ENCODE assay signal across 10 cellular contexts in genomic region chr10:113094114-113094486, GRCh38.
DNase-seq lines count a peak whose midpoint lies in the region; ATAC-seq, FAIRE-seq and TF ChIP-seq lines count a peak whose summit lies in the region.
"Had no signal": no experiment of that assay in that cellular context is flagged by ENCODE, and none has a peak within 500 bp of the region (broad histone marks: within the 10 kb centered on the region; RNA-seq: fewer than 3 reads in every experiment).

No MANE protein-coding gene starts in this region.

- H3K79me2 ChIP-seq in HepG2 (ENCODE audit: insufficient read depth, low read length) = peaks cover 11% of the 10 kb centered on the region

- in situ Hi-C loops in HepG2 (cut with HindIII; ENCODE audit: extremely low pct_ligation_motif_present, low pct_unique_long_range_greater_than_20kb) = no loop called here

- TF ChIP-seq RAD21 in HepG2 (CRISPR knock-in tag; IDR thresholded peaks at IDR 0.05) = no peak

- H3K4me1 ChIP-seq in RWPE2 (ENCODE audit: insufficient read depth, poor library complexity, severe bottlenecking) (peaks cover 40% of the 10 kb centered on the region), HepG2 (ENCODE audit: insufficient read depth, low read length) (peaks cover 37% of the 10 kb centered on the region), ovary (ENCODE audit: insufficient read depth) (peaks cover 4% of the 10 kb centered on the region)

- H3K9ac ChIP-seq in HepG2 (ENCODE audit: insufficient read depth, low read depth, low read length) = no peak overlapping the region

- TF ChIP-seq POLR2A in HepG2 (IDR thresholded peaks at IDR 0.05; ENCODE audit: insufficient read depth in 1 of 2, low read depth in 2 of 2, low read length in 2 of 2) (no peak), ovary (IDR thresholded peaks at IDR 0.05) (no peak)

- CTCF ChIA-PET in HepG2 (lab: Yijun Ruan, JAX; ENCODE audit: low intra/inter-chr PET ratio, low total read pairs) = no interaction called here

- H3K9me3 ChIP-seq in RWPE2 (ENCODE audit: severe bottlenecking) (no peaks in the 10 kb centered on the region), HepG2 (ENCODE audit: low read length) (no peaks in the 10 kb centered on the region), ovary (no peaks in the 10 kb centered on the region)

- H4K20me1 ChIP-seq in HepG2 (ENCODE audit: insufficient read depth, low read length) = peaks cover 17% of the 10 kb centered on the region

- peak; percentile 73 for ATAC-seq in HG02759 (IDR thresholded peaks at IDR 0.05; ENCODE audit: unreplicated experiment)
- peak; percentile 44 for ATAC-seq in RWPE2 (ENCODE audit: low read depth)
- no peak for ATAC-seq in HepG2

- peak overlapping the region; percentile 26; the same call in 1 of the 2 replicates for H3K4me2 ChIP-seq in HepG2 (ENCODE audit: low read depth, low read length)

- H2AFZ ChIP-seq in HepG2 (ENCODE audit: low read length) = no peak overlapping the region

- no TSS peak for BruUV-seq in HepG2 (replicated peaks; lab: Mats Ljungman, UMichigan)

- H3K27me3 ChIP-seq in GM06990 (replicated peaks; ENCODE audit: control insufficient read depth, insufficient read depth, low read length) (no peaks in the 10 kb centered on the region), RWPE2 (ENCODE audit: insufficient read depth, poor library complexity, severe bottlenecking) (no peaks in the 10 kb centered on the region), HepG2 (ENCODE audit: control insufficient read depth in 1 of 2, insufficient read depth in 2 of 2, low read length in 2 of 2) (no peaks in the 10 kb centered on the region), ovary (no peaks in the 10 kb centered on the region)

- TF ChIP-seq CTCF in GM06990 (IDR thresholded peaks at IDR 0.05; ENCODE audit: insufficient read depth, low read length, poor library complexity, severe bottlenecking) (no peak), RWPE2 (IDR thresholded peaks at IDR 0.05; ENCODE audit: poor library complexity, severe bottlenecking) (no peak), HepG2 (CRISPR knock-in tag; IDR thresholded peaks at IDR 0.05) (no peak), ovary (IDR thresholded peaks at IDR 0.05) (no peak)

- TF ChIP-seq EP300 in HepG2 (IDR thresholded peaks at IDR 0.05; ENCODE audit: low read depth in 2 of 2, low read length in 2 of 2) (no peak), HepG2 (CRISPR knock-in tag; IDR thresholded peaks at IDR 0.05; ENCODE audit: borderline replicate concordance) (no peak), ovary (IDR thresholded peaks at IDR 0.05) (no peak)

- H3K36me3 ChIP-seq in GM06990 (ENCODE audit: control insufficient read depth, insufficient read depth, low read length) (no peaks in the 10 kb centered on the region), RWPE2 (ENCODE audit: low read depth) (no peaks in the 10 kb centered on the region; the same call in 1 of the 2 replicates), HepG2 (replicated peaks in 1 of 2; ENCODE audit: control insufficient read depth in 1 of 2, insufficient read depth in 2 of 2, low read length in 2 of 2) (peaks cover 18 to 42% of the 10 kb centered on the region in 2 experiments), ovary (no peaks in the 10 kb centered on the region)

- intact Hi-C loops in HepG2 (cut with micrococcal nuclease; ENCODE audit: unreplicated experiment) = no loop called here
- intact Hi-C loops in ovary (cut with DNase I) = loop anchor here in 1 of 4 donors (10.0 kb wide), 1 partner anchor 139 kb away; the partner anchor contains the start of gene TCF7L2

- 83% methylated on average over 3 of the region's 3 CpGs for WGBS in HepG2 (ENCODE audit: low lambda C conversion rate)
- WGBS in ovary, 3 donors = 81 to 87% (median 83%) methylated on average over 3 of the region's 3 CpGs

- POLR2A ChIA-PET in HepG2 (lab: Yijun Ruan, JAX) = interaction anchor here (0.9 to 1.3 kb wide), 2 partner anchors 10 to 21 kb away, joined by 3 read pairs; no protein-coding TSS in a partner anchor

- H3K27ac ChIP-seq in RWPE2 (ENCODE audit: poor library complexity, severe bottlenecking) = peak overlapping the region; percentile 99
- peak overlapping the region; percentile 48 for H3K27ac ChIP-seq in HepG2 (ENCODE audit: extremely low read length, insufficient read depth, low read length)
- no peak overlapping the region for H3K27ac ChIP-seq in ovary

- FAIRE-seq in HepG2 (lab: Jason Lieb, UNC) = no peak
- FAIRE-seq: H1 had no signal

- H3K4me3 ChIP-seq in GM06990 (replicated peaks; ENCODE audit: low read depth, low read length) = no peak overlapping the region
- H3K4me3 ChIP-seq in RWPE2 (ENCODE audit: severe bottlenecking) = no peak overlapping the region
- H3K4me3 ChIP-seq in HepG2 (replicated peaks in 1 of 3; ENCODE audit: insufficient read depth in 1 of 3, low read depth in 2 of 3, low read length in 3 of 3) = no peak overlapping the region
- H3K4me3 ChIP-seq in ovary = no peak overlapping the region

- DNase-seq in GM06990 (ENCODE audit: extremely low read depth, insufficient read length) (peak; percentile 38), RWPE2 (ENCODE audit: low spot score) (no peak), HepG2 (ENCODE audit: low spot score) (no peak), ovary (no peak), epidermal melanocyte (ENCODE audit: insufficient read length, low spot score) (no peak), mesenteric fat pad (ENCODE audit: low spot score) (no peak), activated gamma-delta T cell treated with Interleukin-2 at 50 U/mL for 16 hours (no peak)
- DNase-seq: activated gamma-delta T cell had no signal

TF ChIP-seq in HepG2, 621 proteins besides CTCF, POLR2A, EP300 and RAD21:
- TF ChIP-seq ZNF501 (CRISPR knock-in tag; IDR thresholded peaks at IDR 0.05) (no peak), ZNF564 (CRISPR knock-in tag; IDR thresholded peaks at IDR 0.05) (no peak)

Comparison
In these comparisons a context has a peak if more than half of its experiments do, and no peak if none do; other contexts are left out.
1. H3K27ac ChIP-seq: peak in RWPE2 (single experiment) and HepG2 (single experiment); none in ovary (0 of 2).